In genomic region chr1:113455374-113455773, GRCh38 we compare ENCODE assay signal across 26 cellular contexts.
"Had no signal": no experiment of that assay in that cellular context is flagged by ENCODE, and none has a peak within 500 bp of the region (broad histone marks: within the 10 kb centered on the region; RNA-seq: fewer than 3 reads in every experiment).

No MANE protein-coding gene starts in this region.

- ATAC-seq: activated CD8-positive, alpha-beta T cell treated with anti-CD3 and anti-CD28 coated beads for 36 hours; activated T-cell treated with anti-CD3 and anti-CD28 coated beads, Interleukin-2, amount 50 U/mL, for 72 hours; activated T-helper 17 cell treated with anti-CD3 and anti-CD28 coated beads, Interleukin-2, amount 50 U/mL, for 72 hours had no signal

- H3K9me3 ChIP-seq: ascending aorta, SJCRH30, SK-N-SH had no signal

- H3K36me3 ChIP-seq: ascending aorta, SJCRH30 had no signal

- H3K9ac ChIP-seq: SK-N-SH had no signal

- H3K4me2 ChIP-seq: PC-9 had no signal

- H2AFZ ChIP-seq: PC-9 had no signal

- DNase-seq: activated CD4-positive, alpha-beta T cell treated with anti-CD3 and anti-CD28 coated beads, Interleukin-2, amount 10 ng/mL, durations not matched to agents 24 days and 14 days; activated CD4-positive, alpha-beta T cell treated with anti-CD3 and anti-CD28 coated beads, Interleukin-2, amount 50 U/mL, for 4 hours; activated CD8-positive, alpha-beta T cell treated with anti-CD3 and anti-CD28 coated beads for 36 hours; activated effector memory CD4-positive, alpha-beta T cell treated with anti-CD3 and anti-CD28 coated beads, Interleukin-2, amount 50 U/mL, for 16 hours; activated naive CD4-positive, alpha-beta T cell; activated naive CD8-positive, alpha-beta T cell treated with anti-CD3 and anti-CD28 coated beads, Interleukin-2, amount 10 ng/mL, durations not matched to agents 7 days and 5 days; activated T-cell treated with anti-CD3 and anti-CD28 coated beads, Interleukin-2, amount 50 U/mL, for 1 hour; activated T-cell treated with anti-CD3 and anti-CD28 coated beads, Interleukin-2, amount 50 U/mL, for 72 hours; amygdala; Kasumi-1; MM.1S; MV-4-11; NCI-H1092; NCI-H1436 treated with DMSO at 0.1 percent for 48 hours; NCI-H1694 treated with DMSO at 0.1 percent for 48 hours; NCI-H2029; NCI-H345; NCI-H524 treated with DMSO at 0.1 percent for 48 hours; NCI-H748 treated with DMSO at 0.1 percent for 48 hours; NK-92 treated with Interleukin-12 subunit alpha and Interleukin-12 subunit beta, amount 100 ng/mL, for 24 hours; PC-9; SHP77; SJCRH30; SK-N-SH had no signal

- H3K27ac ChIP-seq: ascending aorta, SJCRH30 had no signal

- H3K27me3 ChIP-seq: ascending aorta, SJCRH30 had no signal

- H3K4me3 ChIP-seq: ascending aorta, SJCRH30 had no signal
